ENCODE assay signal across 1 cellular context in the genomic region with DNA sequence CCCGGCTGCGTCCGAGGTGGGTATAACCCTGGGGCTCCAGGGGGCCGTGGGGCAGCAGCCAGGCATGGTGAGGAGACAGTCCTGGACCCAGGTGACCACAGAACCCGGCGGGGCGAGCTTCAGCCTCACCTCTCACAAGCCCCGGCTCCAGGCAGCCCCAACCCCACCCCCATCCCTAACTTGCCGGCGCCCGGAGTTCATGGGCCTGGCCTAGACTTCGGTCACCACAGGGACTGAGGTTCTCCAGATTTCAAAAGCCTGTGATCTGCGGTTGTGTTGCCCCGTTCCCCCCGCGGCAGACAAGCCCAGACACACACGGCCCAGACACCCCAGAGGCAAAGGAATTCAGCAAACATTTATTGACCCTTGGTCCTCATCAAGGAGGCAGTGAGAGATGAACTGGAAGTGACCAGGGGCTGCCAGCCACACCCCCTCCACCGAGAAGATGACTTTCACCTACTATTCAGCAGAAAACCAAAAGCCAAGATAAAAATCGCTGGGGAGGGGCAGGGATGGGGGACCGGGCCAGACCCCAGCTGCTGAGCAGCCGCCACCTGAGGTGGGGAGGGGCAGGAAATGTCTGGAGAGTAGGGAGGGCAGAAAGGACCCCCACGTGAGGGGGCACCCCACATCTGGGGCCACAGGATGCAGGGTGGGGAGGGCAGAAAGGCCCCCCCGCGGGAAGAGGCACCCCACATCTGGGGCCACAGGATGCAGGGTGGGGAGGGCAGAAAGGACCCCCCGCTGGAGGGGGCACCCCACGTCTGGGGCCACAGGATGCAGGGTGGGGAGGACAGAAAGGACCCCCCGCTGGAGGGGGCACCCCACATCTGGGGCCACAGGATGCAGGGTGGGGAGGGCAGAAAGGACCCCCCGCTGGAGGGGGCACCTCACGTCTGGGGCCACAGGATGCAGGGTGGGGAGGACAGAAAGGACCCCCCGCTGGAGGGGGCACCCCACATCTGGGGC.
TF ChIP-seq lines count a peak whose summit lies in the region.

No MANE protein-coding gene starts in this region.

TF ChIP-seq in HepG2, 621 proteins besides CTCF, POLR2A, EP300 and RAD21 (continued from another document and continues in another):
- TF ChIP-seq SP5 (CRISPR knock-in tag; IDR thresholded peaks at IDR 0.05; ENCODE audit: borderline replicate concordance, low read depth), result peak; percentile 55; the same call in 1 of the 2 replicates
- TF ChIP-seq HNF4G (IDR thresholded peaks at IDR 0.05; ENCODE audit: borderline replicate concordance, low read depth, low read length), result peak; percentile 78; the same call in 1 of the 2 replicates
- peak; percentile 43; the same call in 1 of the 2 replicates for TF ChIP-seq HNF4G (CRISPR knock-in tag; IDR thresholded peaks at IDR 0.05; ENCODE audit: borderline replicate concordance, low read depth)
- peak; percentile 59 for TF ChIP-seq RARA (CRISPR knock-in tag; IDR thresholded peaks at IDR 0.05)
- no peak for TF ChIP-seq HNRNPK (IDR thresholded peaks at IDR 0.05; ENCODE audit: low read depth, low read length, poor library complexity, severe bottlenecking)
- TF ChIP-seq SOX6 (IDR thresholded peaks at IDR 0.05), result no peak
- TF ChIP-seq SOX6 (CRISPR knock-in tag; IDR thresholded peaks at IDR 0.05), result peak; percentile 39; the same call in 1 of the 2 replicates
- TF ChIP-seq, protein P1, sequence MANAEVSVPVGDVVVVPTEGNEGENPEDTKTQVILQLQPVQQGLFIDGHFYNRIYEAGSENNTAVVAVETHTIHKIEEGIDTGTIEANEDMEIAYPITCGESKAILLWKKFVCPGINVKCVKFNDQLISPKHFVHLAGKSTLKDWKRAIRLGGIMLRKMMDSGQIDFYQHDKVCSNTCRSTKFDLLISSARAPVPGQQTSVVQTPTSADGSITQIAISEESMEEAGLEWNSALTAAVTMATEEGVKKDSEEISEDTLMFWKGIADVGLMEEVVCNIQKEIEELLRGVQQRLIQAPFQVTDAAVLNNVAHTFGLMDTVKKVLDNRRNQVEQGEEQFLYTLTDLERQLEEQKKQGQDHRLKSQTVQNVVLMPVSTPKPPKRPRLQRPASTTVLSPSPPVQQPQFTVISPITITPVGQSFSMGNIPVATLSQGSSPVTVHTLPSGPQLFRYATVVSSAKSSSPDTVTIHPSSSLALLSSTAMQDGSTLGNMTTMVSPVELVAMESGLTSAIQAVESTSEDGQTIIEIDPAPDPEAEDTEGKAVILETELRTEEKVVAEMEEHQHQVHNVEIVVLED (CRISPR knock-in tag; IDR thresholded peaks at IDR 0.05; ENCODE audit: borderline replicate concordance), result no peak
- 0 out of 2 replicates have a peak, but pooled peaks have one; percentile 20 for TF ChIP-seq NR2C2 (CRISPR knock-in tag; IDR thresholded peaks at IDR 0.05; ENCODE audit: borderline replicate concordance)
- peak; percentile 46; the same call in 1 of the 2 replicates for TF ChIP-seq ZSCAN25 (CRISPR knock-in tag; IDR thresholded peaks at IDR 0.05)
- TF ChIP-seq GFI1 (CRISPR knock-in tag; IDR thresholded peaks at IDR 0.05; ENCODE audit: borderline replicate concordance), result no peak
- TF ChIP-seq, protein P2, sequence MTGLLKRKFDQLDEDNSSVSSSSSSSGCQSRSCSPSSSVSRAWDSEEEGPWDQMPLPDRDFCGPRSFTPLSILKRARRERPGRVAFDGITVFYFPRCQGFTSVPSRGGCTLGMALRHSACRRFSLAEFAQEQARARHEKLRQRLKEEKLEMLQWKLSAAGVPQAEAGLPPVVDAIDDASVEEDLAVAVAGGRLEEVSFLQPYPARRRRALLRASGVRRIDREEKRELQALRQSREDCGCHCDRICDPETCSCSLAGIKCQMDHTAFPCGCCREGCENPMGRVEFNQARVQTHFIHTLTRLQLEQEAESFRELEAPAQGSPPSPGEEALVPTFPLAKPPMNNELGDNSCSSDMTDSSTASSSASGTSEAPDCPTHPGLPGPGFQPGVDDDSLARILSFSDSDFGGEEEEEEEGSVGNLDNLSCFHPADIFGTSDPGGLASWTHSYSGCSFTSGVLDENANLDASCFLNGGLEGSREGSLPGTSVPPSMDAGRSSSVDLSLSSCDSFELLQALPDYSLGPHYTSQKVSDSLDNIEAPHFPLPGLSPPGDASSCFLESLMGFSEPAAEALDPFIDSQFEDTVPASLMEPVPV (CRISPR knock-in tag; IDR thresholded peaks at IDR 0.05), result no peak
- no peak for TF ChIP-seq ZNF605 (CRISPR knock-in tag; IDR thresholded peaks at IDR 0.05)
- TF ChIP-seq, protein P3, sequence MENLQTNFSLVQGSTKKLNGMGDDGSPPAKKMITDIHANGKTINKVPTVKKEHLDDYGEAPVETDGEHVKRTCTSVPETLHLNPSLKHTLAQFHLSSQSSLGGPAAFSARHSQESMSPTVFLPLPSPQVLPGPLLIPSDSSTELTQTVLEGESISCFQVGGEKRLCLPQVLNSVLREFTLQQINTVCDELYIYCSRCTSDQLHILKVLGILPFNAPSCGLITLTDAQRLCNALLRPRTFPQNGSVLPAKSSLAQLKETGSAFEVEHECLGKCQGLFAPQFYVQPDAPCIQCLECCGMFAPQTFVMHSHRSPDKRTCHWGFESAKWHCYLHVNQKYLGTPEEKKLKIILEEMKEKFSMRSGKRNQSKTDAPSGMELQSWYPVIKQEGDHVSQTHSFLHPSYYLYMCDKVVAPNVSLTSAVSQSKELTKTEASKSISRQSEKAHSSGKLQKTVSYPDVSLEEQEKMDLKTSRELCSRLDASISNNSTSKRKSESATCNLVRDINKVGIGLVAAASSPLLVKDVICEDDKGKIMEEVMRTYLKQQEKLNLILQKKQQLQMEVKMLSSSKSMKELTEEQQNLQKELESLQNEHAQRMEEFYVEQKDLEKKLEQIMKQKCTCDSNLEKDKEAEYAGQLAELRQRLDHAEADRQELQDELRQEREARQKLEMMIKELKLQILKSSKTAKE (CRISPR knock-in tag; IDR thresholded peaks at IDR 0.05; ENCODE audit: borderline replicate concordance), result peak; percentile 84; the same call in 1 of the 2 replicates
- TF ChIP-seq PHF5A (CRISPR knock-in tag; IDR thresholded peaks at IDR 0.05; ENCODE audit: low read depth, unreplicated experiment), result no peak
- no peak for TF ChIP-seq SOX13 (IDR thresholded peaks at IDR 0.05)
- 0 out of 4 replicates have a peak, but pooled peaks of 1 of the 2 experiments have one; percentile 9 for TF ChIP-seq SOX13 (CRISPR knock-in tag; conservative IDR thresholded peaks at IDR 0.05 in 1 of 2, IDR thresholded peaks at IDR 0.05 in 1 of 2)
- peak; percentile 81; the same call in 1 of the 2 replicates for TF ChIP-seq RXRA (CRISPR knock-in tag; IDR thresholded peaks at IDR 0.05)
- TF ChIP-seq, protein P4, sequence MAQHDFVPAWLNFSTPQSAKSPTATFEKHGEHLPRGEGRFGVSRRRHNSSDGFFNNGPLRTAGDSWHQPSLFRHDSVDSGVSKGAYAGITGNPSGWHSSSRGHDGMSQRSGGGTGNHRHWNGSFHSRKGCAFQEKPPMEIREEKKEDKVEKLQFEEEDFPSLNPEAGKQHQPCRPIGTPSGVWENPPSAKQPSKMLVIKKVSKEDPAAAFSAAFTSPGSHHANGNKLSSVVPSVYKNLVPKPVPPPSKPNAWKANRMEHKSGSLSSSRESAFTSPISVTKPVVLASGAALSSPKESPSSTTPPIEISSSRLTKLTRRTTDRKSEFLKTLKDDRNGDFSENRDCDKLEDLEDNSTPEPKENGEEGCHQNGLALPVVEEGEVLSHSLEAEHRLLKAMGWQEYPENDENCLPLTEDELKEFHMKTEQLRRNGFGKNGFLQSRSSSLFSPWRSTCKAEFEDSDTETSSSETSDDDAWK (CRISPR knock-in tag; IDR thresholded peaks at IDR 0.05), result no peak
- no peak for TF ChIP-seq ZNF253 (CRISPR knock-in tag; IDR thresholded peaks at IDR 0.05; ENCODE audit: borderline replicate concordance)
- TF ChIP-seq ETV5 (CRISPR knock-in tag; IDR thresholded peaks at IDR 0.05; ENCODE audit: borderline replicate concordance), result peak; percentile 16; the same call in 1 of the 2 replicates
- TF ChIP-seq ZNF224 (CRISPR knock-in tag; IDR thresholded peaks at IDR 0.05), result no peak
- no peak for TF ChIP-seq DNMT3B (CRISPR knock-in tag; conservative IDR thresholded peaks at IDR 0.05)
- TF ChIP-seq, protein P5, sequence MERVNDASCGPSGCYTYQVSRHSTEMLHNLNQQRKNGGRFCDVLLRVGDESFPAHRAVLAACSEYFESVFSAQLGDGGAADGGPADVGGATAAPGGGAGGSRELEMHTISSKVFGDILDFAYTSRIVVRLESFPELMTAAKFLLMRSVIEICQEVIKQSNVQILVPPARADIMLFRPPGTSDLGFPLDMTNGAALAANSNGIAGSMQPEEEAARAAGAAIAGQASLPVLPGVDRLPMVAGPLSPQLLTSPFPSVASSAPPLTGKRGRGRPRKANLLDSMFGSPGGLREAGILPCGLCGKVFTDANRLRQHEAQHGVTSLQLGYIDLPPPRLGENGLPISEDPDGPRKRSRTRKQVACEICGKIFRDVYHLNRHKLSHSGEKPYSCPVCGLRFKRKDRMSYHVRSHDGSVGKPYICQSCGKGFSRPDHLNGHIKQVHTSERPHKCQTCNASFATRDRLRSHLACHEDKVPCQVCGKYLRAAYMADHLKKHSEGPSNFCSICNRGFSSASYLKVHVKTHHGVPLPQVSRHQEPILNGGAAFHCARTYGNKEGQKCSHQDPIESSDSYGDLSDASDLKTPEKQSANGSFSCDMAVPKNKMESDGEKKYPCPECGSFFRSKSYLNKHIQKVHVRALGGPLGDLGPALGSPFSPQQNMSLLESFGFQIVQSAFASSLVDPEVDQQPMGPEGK (CRISPR knock-in tag; IDR thresholded peaks at IDR 0.05), result peak; percentile 85
- TF ChIP-seq, protein P6, sequence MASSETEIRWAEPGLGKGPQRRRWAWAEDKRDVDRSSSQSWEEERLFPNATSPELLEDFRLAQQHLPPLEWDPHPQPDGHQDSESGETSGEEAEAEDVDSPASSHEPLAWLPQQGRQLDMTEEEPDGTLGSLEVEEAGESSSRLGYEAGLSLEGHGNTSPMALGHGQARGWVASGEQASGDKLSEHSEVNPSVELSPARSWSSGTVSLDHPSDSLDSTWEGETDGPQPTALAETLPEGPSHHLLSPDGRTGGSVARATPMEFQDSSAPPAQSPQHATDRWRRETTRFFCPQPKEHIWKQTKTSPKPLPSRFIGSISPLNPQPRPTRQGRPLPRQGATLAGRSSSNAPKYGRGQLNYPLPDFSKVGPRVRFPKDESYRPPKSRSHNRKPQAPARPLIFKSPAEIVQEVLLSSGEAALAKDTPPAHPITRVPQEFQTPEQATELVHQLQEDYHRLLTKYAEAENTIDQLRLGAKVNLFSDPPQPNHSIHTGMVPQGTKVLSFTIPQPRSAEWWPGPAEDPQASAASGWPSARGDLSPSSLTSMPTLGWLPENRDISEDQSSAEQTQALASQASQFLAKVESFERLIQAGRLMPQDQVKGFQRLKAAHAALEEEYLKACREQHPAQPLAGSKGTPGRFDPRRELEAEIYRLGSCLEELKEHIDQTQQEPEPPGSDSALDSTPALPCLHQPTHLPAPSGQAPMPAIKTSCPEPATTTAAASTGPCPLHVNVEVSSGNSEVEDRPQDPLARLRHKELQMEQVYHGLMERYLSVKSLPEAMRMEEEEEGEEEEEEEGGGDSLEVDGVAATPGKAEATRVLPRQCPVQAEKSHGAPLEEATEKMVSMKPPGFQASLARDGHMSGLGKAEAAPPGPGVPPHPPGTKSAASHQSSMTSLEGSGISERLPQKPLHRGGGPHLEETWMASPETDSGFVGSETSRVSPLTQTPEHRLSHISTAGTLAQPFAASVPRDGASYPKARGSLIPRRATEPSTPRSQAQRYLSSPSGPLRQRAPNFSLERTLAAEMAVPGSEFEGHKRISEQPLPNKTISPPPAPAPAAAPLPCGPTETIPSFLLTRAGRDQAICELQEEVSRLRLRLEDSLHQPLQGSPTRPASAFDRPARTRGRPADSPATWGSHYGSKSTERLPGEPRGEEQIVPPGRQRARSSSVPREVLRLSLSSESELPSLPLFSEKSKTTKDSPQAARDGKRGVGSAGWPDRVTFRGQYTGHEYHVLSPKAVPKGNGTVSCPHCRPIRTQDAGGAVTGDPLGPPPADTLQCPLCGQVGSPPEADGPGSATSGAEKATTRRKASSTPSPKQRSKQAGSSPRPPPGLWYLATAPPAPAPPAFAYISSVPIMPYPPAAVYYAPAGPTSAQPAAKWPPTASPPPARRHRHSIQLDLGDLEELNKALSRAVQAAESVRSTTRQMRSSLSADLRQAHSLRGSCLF (CRISPR knock-in tag; IDR thresholded peaks at IDR 0.05; ENCODE audit: borderline replicate concordance), result no peak
- no peak for TF ChIP-seq GLI4 (CRISPR knock-in tag; IDR thresholded peaks at IDR 0.05; ENCODE audit: borderline replicate concordance)
- TF ChIP-seq RFXANK (CRISPR knock-in tag; IDR thresholded peaks at IDR 0.05), result no peak
- 0 out of 2 replicates have a peak, but pooled peaks have one; percentile 12 for TF ChIP-seq HOXA3 (CRISPR knock-in tag; IDR thresholded peaks at IDR 0.05)
- peak; percentile 20; the same call in 1 of the 2 replicates for TF ChIP-seq ZBTB7A (CRISPR knock-in tag; IDR thresholded peaks at IDR 0.05)
- TF ChIP-seq, protein P7, sequence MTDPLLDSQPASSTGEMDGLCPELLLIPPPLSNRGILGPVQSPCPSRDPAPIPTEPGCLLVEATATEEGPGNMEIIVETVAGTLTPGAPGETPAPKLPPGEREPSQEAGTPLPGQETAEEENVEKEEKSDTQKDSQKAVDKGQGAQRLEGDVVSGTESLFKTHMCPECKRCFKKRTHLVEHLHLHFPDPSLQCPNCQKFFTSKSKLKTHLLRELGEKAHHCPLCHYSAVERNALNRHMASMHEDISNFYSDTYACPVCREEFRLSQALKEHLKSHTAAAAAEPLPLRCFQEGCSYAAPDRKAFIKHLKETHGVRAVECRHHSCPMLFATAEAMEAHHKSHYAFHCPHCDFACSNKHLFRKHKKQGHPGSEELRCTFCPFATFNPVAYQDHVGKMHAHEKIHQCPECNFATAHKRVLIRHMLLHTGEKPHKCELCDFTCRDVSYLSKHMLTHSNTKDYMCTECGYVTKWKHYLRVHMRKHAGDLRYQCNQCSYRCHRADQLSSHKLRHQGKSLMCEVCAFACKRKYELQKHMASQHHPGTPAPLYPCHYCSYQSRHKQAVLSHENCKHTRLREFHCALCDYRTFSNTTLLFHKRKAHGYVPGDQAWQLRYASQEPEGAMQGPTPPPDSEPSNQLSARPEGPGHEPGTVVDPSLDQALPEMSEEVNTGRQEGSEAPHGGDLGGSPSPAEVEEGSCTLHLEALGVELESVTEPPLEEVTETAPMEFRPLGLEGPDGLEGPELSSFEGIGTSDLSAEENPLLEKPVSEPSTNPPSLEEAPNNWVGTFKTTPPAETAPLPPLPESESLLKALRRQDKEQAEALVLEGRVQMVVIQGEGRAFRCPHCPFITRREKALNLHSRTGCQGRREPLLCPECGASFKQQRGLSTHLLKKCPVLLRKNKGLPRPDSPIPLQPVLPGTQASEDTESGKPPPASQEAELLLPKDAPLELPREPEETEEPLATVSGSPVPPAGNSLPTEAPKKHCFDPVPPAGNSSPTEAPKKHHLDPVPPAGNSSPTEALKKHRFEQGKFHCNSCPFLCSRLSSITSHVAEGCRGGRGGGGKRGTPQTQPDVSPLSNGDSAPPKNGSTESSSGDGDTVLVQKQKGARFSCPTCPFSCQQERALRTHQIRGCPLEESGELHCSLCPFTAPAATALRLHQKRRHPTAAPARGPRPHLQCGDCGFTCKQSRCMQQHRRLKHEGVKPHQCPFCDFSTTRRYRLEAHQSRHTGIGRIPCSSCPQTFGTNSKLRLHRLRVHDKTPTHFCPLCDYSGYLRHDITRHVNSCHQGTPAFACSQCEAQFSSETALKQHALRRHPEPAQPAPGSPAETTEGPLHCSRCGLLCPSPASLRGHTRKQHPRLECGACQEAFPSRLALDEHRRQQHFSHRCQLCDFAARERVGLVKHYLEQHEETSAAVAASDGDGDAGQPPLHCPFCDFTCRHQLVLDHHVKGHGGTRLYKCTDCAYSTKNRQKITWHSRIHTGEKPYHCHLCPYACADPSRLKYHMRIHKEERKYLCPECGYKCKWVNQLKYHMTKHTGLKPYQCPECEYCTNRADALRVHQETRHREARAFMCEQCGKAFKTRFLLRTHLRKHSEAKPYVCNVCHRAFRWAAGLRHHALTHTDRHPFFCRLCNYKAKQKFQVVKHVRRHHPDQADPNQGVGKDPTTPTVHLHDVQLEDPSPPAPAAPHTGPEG (CRISPR knock-in tag; IDR thresholded peaks at IDR 0.05), result no peak
- peak; percentile 71; the same call in 1 of the 2 replicates for TF ChIP-seq TARDBP (CRISPR knock-in tag; IDR thresholded peaks at IDR 0.05)
- TF ChIP-seq RXRB (CRISPR knock-in tag; IDR thresholded peaks at IDR 0.05; ENCODE audit: borderline replicate concordance), result peak; percentile 38; the same call in 1 of the 2 replicates
- peak; percentile 57 for TF ChIP-seq HNF4A (CRISPR knock-in tag; IDR thresholded peaks at IDR 0.05)
